Comparison of ENCODE assay signal across 13 cellular contexts in the genomic region with DNA sequence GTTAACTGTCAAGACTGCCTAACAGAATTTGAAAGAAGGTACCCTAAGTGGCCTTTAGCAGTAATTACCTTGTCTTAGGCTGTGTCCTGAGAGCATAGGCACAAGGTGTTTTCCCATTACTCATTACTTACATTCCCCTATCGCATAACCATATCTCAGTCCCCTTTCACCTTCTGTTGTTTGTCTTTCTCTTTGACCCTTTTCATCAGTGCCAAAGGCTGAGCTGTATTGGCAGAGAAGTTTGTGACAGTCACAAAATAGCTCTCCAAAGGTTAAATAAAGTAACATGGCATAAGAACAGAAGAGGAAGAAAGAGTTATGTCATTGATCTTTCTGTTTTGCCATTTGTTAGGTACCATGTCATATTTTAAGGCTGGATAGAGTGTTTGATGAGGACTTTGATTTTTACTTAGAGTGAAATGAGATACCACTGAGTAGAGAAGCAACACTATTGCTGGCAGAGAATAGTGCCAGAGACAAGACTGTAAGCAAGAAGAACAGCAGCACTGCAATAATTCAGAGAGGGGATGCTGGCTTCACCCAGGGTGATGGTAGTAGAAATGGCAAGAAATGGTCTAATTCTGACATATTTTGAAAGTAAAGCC.
A peak's percentile ranks its signal among the peaks of the same experiment; 100 is the strongest.
DNase-seq lines count a peak whose midpoint lies in the region; ATAC-seq and TF ChIP-seq lines count a peak whose summit lies in the region.
"Had no signal": no experiment of that assay in that cellular context is flagged by ENCODE, and none has a peak within 500 bp of the region (broad histone marks: within the 10 kb centered on the region; RNA-seq: fewer than 3 reads in every experiment).

No MANE protein-coding gene starts in this region.

- intact Hi-C loops in CD4-positive, alpha-beta T cell (cut with DNase I, micrococcal nuclease): no loop called here

- no peak overlapping the region for H3K27ac ChIP-seq in CD4-positive, alpha-beta T cell (ENCODE audit: low read depth, low read length)
- H3K27ac ChIP-seq: C4-2B, cardiac muscle cell had no signal

- DNase-seq in Daoy (ENCODE audit: low read depth) (peak; percentile 15), mesenteric fat pad (ENCODE audit: low spot score) (no peak), HEK293T (ENCODE audit: extremely low spot score) (no peak), NCI-H2196 (lab: John Stamatoyannopoulos, UW; ENCODE audit: unreplicated experiment) (no peak)
- DNase-seq in CD4-positive, alpha-beta T cell: no peak
- DNase-seq: glutamatergic neuron had no signal

- no peaks in the 10 kb centered on the region for H3K27me3 ChIP-seq in CD4-positive, alpha-beta T cell (ENCODE audit: control insufficient read depth, insufficient read depth, low read length)
- H3K27me3 ChIP-seq: cardiac muscle cell had no signal

- no peak overlapping the region for H3K27ac Mint-ChIP-seq in CD4-positive, alpha-beta T cell

- POLR2A ChIA-PET in HEK293T (lab: Yijun Ruan, JAX): no interaction called here
- POLR2A ChIA-PET in CD4-positive, alpha-beta T cell (lab: Charles Lee): no interaction called here

- no peak overlapping the region for H3K4me3 Mint-ChIP-seq in CD4-positive, alpha-beta T cell
- H3K4me3 Mint-ChIP-seq: neural crest cell had no signal

- no peaks in the 10 kb centered on the region for H3K9me3 ChIP-seq in CD4-positive, alpha-beta T cell (ENCODE audit: control insufficient read depth, low read length)
- H3K9me3 ChIP-seq: HAP-1 had no signal

- H3K36me3 Mint-ChIP-seq in CD4-positive, alpha-beta T cell (ENCODE audit: low read depth): no peaks in the 10 kb centered on the region

- ATAC-seq in GM18909 (IDR thresholded peaks at IDR 0.05; ENCODE audit: poor library complexity, unreplicated experiment) (peak; percentile 92), HG02678 (IDR thresholded peaks at IDR 0.05; ENCODE audit: unreplicated experiment) (peak; percentile 89), HG03575 (IDR thresholded peaks at IDR 0.05; ENCODE audit: extremely low read depth, insufficient number of reproducible peaks, low FRiP score, unreplicated experiment) (peak; percentile 80)
- no peak for ATAC-seq in CD4-positive, alpha-beta T cell (ENCODE audit: poor library complexity)

- CTCF ChIA-PET in HEK293T (lab: Yijun Ruan, JAX): no interaction called here
- CTCF ChIA-PET in CD4-positive, alpha-beta T cell (lab: Charles Lee): no interaction called here

- H3K9me3 Mint-ChIP-seq in CD4-positive, alpha-beta T cell: peaks cover 4% of the 10 kb centered on the region

- no peaks in the 10 kb centered on the region for H3K27me3 Mint-ChIP-seq in CD4-positive, alpha-beta T cell

- H3K4me1 Mint-ChIP-seq in CD4-positive, alpha-beta T cell (ENCODE audit: low read depth): peaks cover 27% of the 10 kb centered on the region
- H3K4me1 Mint-ChIP-seq: neural crest cell had no signal

- TF ChIP-seq CTCF in CD4-positive, alpha-beta T cell (IDR thresholded peaks at IDR 0.05): no peak

TF ChIP-seq in HEK293T, 16 proteins besides CTCF, POLR2A, EP300 and RAD21:
- TF ChIP-seq ZNF384 (IDR thresholded peaks at IDR 0.05): no peak
